Comparison of ENCODE assay signal across 21 cellular contexts in genomic region chr17:45003877-45004276, GRCh38. TPM values are rescaled to one million over a fixed set of nuclear protein-coding genes. Genes with fewer than 3 reads are reported as not detected.
DNase-seq lines count a peak whose midpoint lies in the region; ATAC-seq and TF ChIP-seq lines count a peak whose summit lies in the region.
"Had no signal": no experiment of that assay in that cellular context is flagged by ENCODE, and none has a peak within 500 bp of the region (broad histone marks: within the 10 kb centered on the region; RNA-seq: fewer than 3 reads in every experiment).

No MANE protein-coding gene starts in this region.

- H3K4me2 ChIP-seq in BLaER1 treated with 17β-estradiol and CSF1 and Interleukin-3, amounts not matched to agents 10 nM and 100 nM, result peak overlapping the region in 8 of 11 experiments; percentile 0 to 67 (median 55); a peak in 14 of 22 replicates

- H3K9ac ChIP-seq in BLaER1 treated with 17β-estradiol and CSF1 and Interleukin-3, amounts not matched to agents 10 nM and 100 nM, result 0 out of 22 replicates have a peak overlapping the region, but pooled peaks of 1 of the 11 experiments have one; percentile 21
- H3K9ac ChIP-seq in HUES6 (ENCODE audit: low read length) (peak overlapping the region; percentile 49), endodermal cell (ENCODE audit: extremely low read depth, low read length, poor library complexity, severe bottlenecking) (no peak overlapping the region)

- intact Hi-C loops in body of pancreas (cut with DNase I), result no loop called here

- H3K27ac ChIP-seq in BLaER1 treated with 17β-estradiol and CSF1 and Interleukin-3, amounts not matched to agents 10 nM and 100 nM, result no peak overlapping the region
- H3K27ac ChIP-seq in HUES6 (ENCODE audit: low read depth, low read length) (no peak overlapping the region), endodermal cell (ENCODE audit: low read depth, low read length) (no peak overlapping the region), body of pancreas (no peak overlapping the region)
- H3K27ac ChIP-seq: Peyer's patch, SJSA1 had no signal

- peak overlapping the region; percentile 69 for H3K27ac Mint-ChIP-seq in endodermal cell
- H3K27ac Mint-ChIP-seq in neural crest cell (ENCODE audit: unreplicated experiment), result peak overlapping the region; percentile 20
- H3K27ac Mint-ChIP-seq in progenitor cell of endocrine pancreas, result no peak overlapping the region

- TF ChIP-seq CTCF in endodermal cell (conservative IDR thresholded peaks at IDR 0.05) (no peak), neural crest cell (conservative IDR thresholded peaks at IDR 0.05) (no peak), progenitor cell of endocrine pancreas (IDR thresholded peaks at IDR 0.05; ENCODE audit: unreplicated experiment) (no peak), body of pancreas (IDR thresholded peaks at IDR 0.05) (no peak)

- no peaks in the 10 kb centered on the region for H3K27me3 ChIP-seq in BLaER1 treated with 17β-estradiol and CSF1 and Interleukin-3, amounts not matched to agents 10 nM and 100 nM
- H3K27me3 ChIP-seq in HUES6 (ENCODE audit: control insufficient read depth, insufficient read depth, low read length) (no peaks in the 10 kb centered on the region; the same call in 1 of the 2 replicates), endodermal cell (ENCODE audit: control insufficient read depth, insufficient read depth, low read length, poor library complexity, severe bottlenecking) (no peaks in the 10 kb centered on the region), body of pancreas (no peaks in the 10 kb centered on the region)
- H3K27me3 ChIP-seq: Peyer's patch, SJSA1 had no signal

- H3K9me3 ChIP-seq in BLaER1 treated with 17β-estradiol and CSF1 and Interleukin-3, amounts not matched to agents 10 nM and 100 nM (replicated peaks in 1 of 11), result peaks cover 10 to 19% (median 12%) of the 10 kb centered on the region in 11 experiments; a peak in 21 of 22 replicates
- peaks cover 7% of the 10 kb centered on the region for H3K9me3 ChIP-seq in HUES6 (ENCODE audit: control insufficient read depth, insufficient read depth, low read depth, low read length)
- peaks cover 9% of the 10 kb centered on the region for H3K9me3 ChIP-seq in endodermal cell (ENCODE audit: control insufficient read depth, low read length)
- no peaks in the 10 kb centered on the region for H3K9me3 ChIP-seq in body of pancreas
- H3K9me3 ChIP-seq: Peyer's patch had no signal

- H3K4me1 ChIP-seq in BLaER1 treated with 17β-estradiol and CSF1 and Interleukin-3, amounts not matched to agents 10 nM and 100 nM, result peaks cover 6 to 30% (median 19%) of the 10 kb centered on the region in 10 experiments; a peak in 18 of 20 replicates
- H3K4me1 ChIP-seq in HUES6 (ENCODE audit: control insufficient read depth, insufficient read depth, low read length), result peaks cover 32% of the 10 kb centered on the region
- peaks cover 10% of the 10 kb centered on the region for H3K4me1 ChIP-seq in endodermal cell (ENCODE audit: control insufficient read depth, insufficient read depth, low read length)
- H3K4me1 ChIP-seq in body of pancreas, result peaks cover 6% of the 10 kb centered on the region
- H3K4me1 ChIP-seq: Peyer's patch, SJSA1 had no signal

- peaks cover 27% of the 10 kb centered on the region for H3K4me1 Mint-ChIP-seq in endodermal cell
- peaks cover 7% of the 10 kb centered on the region for H3K4me1 Mint-ChIP-seq in neural crest cell
- H3K4me1 Mint-ChIP-seq in progenitor cell of endocrine pancreas (ENCODE audit: low read depth), result peaks cover 30% of the 10 kb centered on the region

- H3K27me3 Mint-ChIP-seq in endodermal cell (ENCODE audit: insufficient read depth), result peaks cover 2% of the 10 kb centered on the region
- H3K27me3 Mint-ChIP-seq in neural crest cell (ENCODE audit: low read depth), result peaks cover 11% of the 10 kb centered on the region
- H3K27me3 Mint-ChIP-seq in progenitor cell of endocrine pancreas, result peaks cover 21% of the 10 kb centered on the region

- no peak overlapping the region for H3K4me3 ChIP-seq in BLaER1 treated with 17β-estradiol and CSF1 and Interleukin-3, amounts not matched to agents 10 nM and 100 nM
- H3K4me3 ChIP-seq in HUES6 (ENCODE audit: low read depth, low read length) (no peak overlapping the region), endodermal cell (ENCODE audit: low read length) (no peak overlapping the region), body of pancreas (no peak overlapping the region)
- H3K4me3 ChIP-seq: K562, Peyer's patch, SJSA1 had no signal

- DNase-seq in endodermal cell (peak; percentile 85), neural crest cell (ENCODE audit: low read depth, low spot score) (no peak), progenitor cell of endocrine pancreas (ENCODE audit: low spot score, unreplicated experiment) (no peak), body of pancreas (no peak)
- DNase-seq in stimulated activated naive CD4-positive, alpha-beta T cell treated with Interleukin-2 at 50 U/mL for 16 hours (lab: John Stamatoyannopoulos, UW), result no peak
- DNase-seq: DMS53, GF-D8, MM.1S, NCI-H1048, NCI-H1417 treated with DMSO at 0.1 percent for 48 hours, NCI-H1930, NCI-H226, NCI-H510A treated with DMSO at 0.1 percent for 48 hours, NCI-H774, Peyer's patch had no signal

- no peaks in the 10 kb centered on the region for H4K20me1 ChIP-seq in BLaER1 treated with 17β-estradiol and CSF1 and Interleukin-3, amounts not matched to agents 10 nM and 100 nM

- no peak overlapping the region for H3K4me3 Mint-ChIP-seq in endodermal cell
- H3K4me3 Mint-ChIP-seq in neural crest cell, result no peak overlapping the region
- H3K4me3 Mint-ChIP-seq in progenitor cell of endocrine pancreas (ENCODE audit: low read depth), result no peak overlapping the region

- H3K9me3 Mint-ChIP-seq in endodermal cell (peaks cover 11% of the 10 kb centered on the region), neural crest cell (peaks cover 6% of the 10 kb centered on the region), progenitor cell of endocrine pancreas (ENCODE audit: low read depth) (peaks cover 8% of the 10 kb centered on the region)

- 30 to 35% methylated on average over 5 to 8 of the region's 8 CpGs for WGBS in endodermal cell (ENCODE audit: insufficient coverage in 1 of 2, insufficient read length in 1 of 2), 2 experiments
- 70 to 71% methylated on average over 7 to 8 of the region's 8 CpGs for WGBS in body of pancreas, 2 donors

- ATAC-seq in body of pancreas, result no peak
- ATAC-seq: HepG2, K562 had no signal

- no peak for TF ChIP-seq POLR2A in body of pancreas (IDR thresholded peaks at IDR 0.05)

- no peaks in the 10 kb centered on the region for H3K36me3 Mint-ChIP-seq in endodermal cell (ENCODE audit: low read depth)
- peaks cover 4% of the 10 kb centered on the region for H3K36me3 Mint-ChIP-seq in neural crest cell (ENCODE audit: low read depth)
- H3K36me3 Mint-ChIP-seq in progenitor cell of endocrine pancreas (ENCODE audit: insufficient read depth), result no peaks in the 10 kb centered on the region

- no peaks in the 10 kb centered on the region for H3K36me3 ChIP-seq in BLaER1 treated with 17β-estradiol and CSF1 and Interleukin-3, amounts not matched to agents 10 nM and 100 nM
- H3K36me3 ChIP-seq in HUES6 (ENCODE audit: control insufficient read depth, insufficient read depth, low read length) (no peaks in the 10 kb centered on the region), endodermal cell (ENCODE audit: control insufficient read depth, insufficient read depth, low read length) (no peaks in the 10 kb centered on the region), body of pancreas (replicated peaks in 1 of 2; ENCODE audit: insufficient read depth in 1 of 2, low read depth in 2 of 2) (no peaks in the 10 kb centered on the region)
- H3K36me3 ChIP-seq: Peyer's patch, SJSA1 had no signal

RNA-seq across cellular contexts. Expression of gene C1QL1, which starts 35.8 kb away (rescaled TPM):
- total RNA-seq in endodermal cell (1 to 10 TPM; 1.4 to 2.7 TPM), neural crest cell (7.1 and 7.7 TPM in 2 replicates), progenitor cell of endocrine pancreas (36.2 and 37.0 TPM in 2 replicates), body of pancreas (1 to 10 TPM; 2.3 to 2.9 TPM)
- polyA plus RNA-seq in endodermal cell (2013, experiment 1 of 2), result 13.9 TPM
- 12.4 TPM for polyA plus RNA-seq in endodermal cell (2013, experiment 2 of 2)
- total RNA-seq: OCI-LY7 had no signal

RNA-seq across cellular contexts. Expression of gene DCAKD, which starts 47.6 kb away (rescaled TPM):
- 10 to 100 TPM; 54.5 to 69.4 TPM for total RNA-seq in endodermal cell
- 53.1 TPM for polyA plus RNA-seq in endodermal cell (2013, experiment 1 of 2)
- 55.4 TPM for polyA plus RNA-seq in endodermal cell (2013, experiment 2 of 2)
- total RNA-seq in neural crest cell, result 89.6 and 91.8 TPM in 2 replicates
- total RNA-seq in progenitor cell of endocrine pancreas, result 65.0 and 68.1 TPM in 2 replicates
- total RNA-seq in body of pancreas, result 10 to 100 TPM; 19.8 to 20.8 TPM

RNA-seq across cellular contexts. Expression of gene KIF18B, which starts 56.3 kb away (rescaled TPM):
- 10 to 100 TPM; 43.5 to 64.7 TPM for total RNA-seq in endodermal cell
- 45.3 TPM for polyA plus RNA-seq in endodermal cell (2013, experiment 1 of 2)
- polyA plus RNA-seq in endodermal cell (2013, experiment 2 of 2), result 46.4 TPM
- total RNA-seq in neural crest cell, result 87.3 and 93.1 TPM in 2 replicates
- 27.7 and 32.2 TPM in 2 replicates for total RNA-seq in progenitor cell of endocrine pancreas
- under 1 TPM in 1 of 2 donors, not detected in 1; 0.26 TPM for total RNA-seq in body of pancreas

RNA-seq across cellular contexts. Expression of gene NMT1, which starts 57.2 kb away (rescaled TPM):
- total RNA-seq in endodermal cell, result 100 to 1,000 TPM; 122 to 136 TPM
- polyA plus RNA-seq in endodermal cell (2013, experiment 1 of 2), result 112 TPM
- polyA plus RNA-seq in endodermal cell (2013, experiment 2 of 2), result 98.6 TPM
- total RNA-seq in neural crest cell, result 116 and 118 TPM in 2 replicates
- 97.4 and 98.7 TPM in 2 replicates for total RNA-seq in progenitor cell of endocrine pancreas
- 10 to 100 TPM; 26.5 to 33.9 TPM for total RNA-seq in body of pancreas

Comparison
In these comparisons a context has a peak if more than half of its experiments do, and no peak if none do; other contexts are left out.
1. RNA of gene KIF18B, which starts 56.3 kb away (total RNA-seq): 87.3 to 93.1 TPM in neural crest cell, 43.5 to 64.7 TPM in endodermal cell and 27.7 to 32.2 TPM in progenitor cell of endocrine pancreas; 0.26 TPM in body of pancreas; every median in the first group is over 10 times any median in the second.